ENCODE assay signal across 1 cellular context in the genomic region with DNA sequence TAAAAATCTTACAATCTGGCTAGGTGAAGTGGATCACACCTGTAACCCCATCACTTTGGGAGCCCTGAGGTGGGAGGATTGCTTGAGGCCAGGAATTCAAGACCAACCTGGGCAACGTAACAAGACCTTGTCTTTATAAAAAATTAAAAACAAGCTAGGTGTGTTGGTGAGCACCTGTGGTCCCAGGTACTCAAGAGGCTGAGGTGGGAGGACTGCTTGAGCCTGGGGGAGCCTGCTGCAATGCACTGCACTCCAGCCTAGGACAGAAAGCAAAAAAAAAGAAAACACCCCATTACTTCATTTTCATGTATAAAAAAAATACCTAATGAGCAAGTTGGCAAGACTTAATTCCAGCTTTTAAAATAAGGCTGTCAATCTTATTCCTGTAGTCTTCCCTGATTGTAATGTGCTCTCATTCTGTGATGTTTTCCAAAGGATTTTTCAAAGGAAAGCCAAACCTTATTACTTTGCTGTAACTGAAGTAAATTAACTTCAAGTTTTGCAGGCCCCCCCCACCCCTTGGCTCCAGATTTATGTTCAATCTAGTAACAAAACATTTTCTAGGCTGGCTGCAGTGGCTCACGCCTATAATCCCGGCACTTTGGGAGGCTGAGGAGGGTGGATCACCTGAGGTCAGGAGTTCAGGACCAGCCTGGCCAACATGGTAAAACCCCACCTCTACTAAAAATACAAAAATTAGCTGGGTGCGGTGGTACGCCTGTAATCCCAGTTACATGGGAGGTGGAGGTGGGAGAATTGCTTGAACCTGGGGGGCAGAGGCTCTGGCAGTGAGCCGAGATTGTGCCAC.
A peak's percentile ranks its signal among the peaks of the same experiment; 100 is the strongest.
TF ChIP-seq lines count a peak whose summit lies in the region.

No MANE protein-coding gene starts in this region.

TF ChIP-seq in GM12878, 131 proteins besides CTCF, POLR2A, EP300 and RAD21:
- TF ChIP-seq, protein P1, sequence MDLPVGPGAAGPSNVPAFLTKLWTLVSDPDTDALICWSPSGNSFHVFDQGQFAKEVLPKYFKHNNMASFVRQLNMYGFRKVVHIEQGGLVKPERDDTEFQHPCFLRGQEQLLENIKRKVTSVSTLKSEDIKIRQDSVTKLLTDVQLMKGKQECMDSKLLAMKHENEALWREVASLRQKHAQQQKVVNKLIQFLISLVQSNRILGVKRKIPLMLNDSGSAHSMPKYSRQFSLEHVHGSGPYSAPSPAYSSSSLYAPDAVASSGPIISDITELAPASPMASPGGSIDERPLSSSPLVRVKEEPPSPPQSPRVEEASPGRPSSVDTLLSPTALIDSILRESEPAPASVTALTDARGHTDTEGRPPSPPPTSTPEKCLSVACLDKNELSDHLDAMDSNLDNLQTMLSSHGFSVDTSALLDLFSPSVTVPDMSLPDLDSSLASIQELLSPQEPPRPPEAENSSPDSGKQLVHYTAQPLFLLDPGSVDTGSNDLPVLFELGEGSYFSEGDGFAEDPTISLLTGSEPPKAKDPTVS (IDR thresholded peaks at IDR 0.05; ENCODE audit: low read depth, low read length), result no peak
- TF ChIP-seq, protein P2, sequence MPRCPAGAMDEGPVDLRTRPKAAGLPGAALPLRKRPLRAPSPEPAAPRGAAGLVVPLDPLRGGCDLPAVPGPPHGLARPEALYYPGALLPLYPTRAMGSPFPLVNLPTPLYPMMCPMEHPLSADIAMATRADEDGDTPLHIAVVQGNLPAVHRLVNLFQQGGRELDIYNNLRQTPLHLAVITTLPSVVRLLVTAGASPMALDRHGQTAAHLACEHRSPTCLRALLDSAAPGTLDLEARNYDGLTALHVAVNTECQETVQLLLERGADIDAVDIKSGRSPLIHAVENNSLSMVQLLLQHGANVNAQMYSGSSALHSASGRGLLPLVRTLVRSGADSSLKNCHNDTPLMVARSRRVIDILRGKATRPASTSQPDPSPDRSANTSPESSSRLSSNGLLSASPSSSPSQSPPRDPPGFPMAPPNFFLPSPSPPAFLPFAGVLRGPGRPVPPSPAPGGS (IDR thresholded peaks at IDR 0.05; ENCODE audit: borderline replicate concordance, insufficient read depth, low read depth, low read length, poor library complexity, severe bottlenecking), result no peak
- TF ChIP-seq WRNIP1 (IDR thresholded peaks at IDR 0.05; ENCODE audit: borderline replicate concordance, low read depth, low read length) (no peak), POLR2AphosphoS5 (IDR thresholded peaks at IDR 0.05; ENCODE audit: low read length) (peak; percentile 55; the same call in 1 of the 2 replicates), EZH2 (IDR thresholded peaks at IDR 0.05; ENCODE audit: borderline replicate concordance, control insufficient read depth, low read depth, low read length) (no peak), CBFB (IDR thresholded peaks at IDR 0.05; ENCODE audit: low read depth) (0 out of 2 replicates have a peak, but pooled peaks have one; percentile 22), PAX5 (IDR thresholded peaks at IDR 0.05; ENCODE audit: borderline replicate concordance, low read depth, low read length) (no peak), FOS (IDR thresholded peaks at IDR 0.05; ENCODE audit: borderline replicate concordance, extremely low read depth, insufficient read length) (no peak), SMAD5 (IDR thresholded peaks at IDR 0.05; ENCODE audit: low read depth) (0 out of 2 replicates have a peak, but pooled peaks have one; percentile 24), NR2C1 (IDR thresholded peaks at IDR 0.05) (no peak), ZBED1 (IDR thresholded peaks at IDR 0.05; ENCODE audit: borderline replicate concordance) (no peak), KLF5 (IDR thresholded peaks at IDR 0.05; ENCODE audit: partially characterized antibody) (no peak)
- TF ChIP-seq, protein P3, sequence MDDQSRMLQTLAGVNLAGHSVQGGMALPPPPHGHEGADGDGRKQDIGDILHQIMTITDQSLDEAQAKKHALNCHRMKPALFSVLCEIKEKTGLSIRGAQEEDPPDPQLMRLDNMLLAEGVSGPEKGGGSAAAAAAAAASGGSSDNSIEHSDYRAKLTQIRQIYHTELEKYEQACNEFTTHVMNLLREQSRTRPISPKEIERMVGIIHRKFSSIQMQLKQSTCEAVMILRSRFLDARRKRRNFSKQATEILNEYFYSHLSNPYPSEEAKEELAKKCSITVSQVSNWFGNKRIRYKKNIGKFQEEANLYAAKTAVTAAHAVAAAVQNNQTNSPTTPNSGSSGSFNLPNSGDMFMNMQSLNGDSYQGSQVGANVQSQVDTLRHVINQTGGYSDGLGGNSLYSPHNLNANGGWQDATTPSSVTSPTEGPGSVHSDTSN (IDR thresholded peaks at IDR 0.05; ENCODE audit: insufficient replicate concordance, low read depth, low read length), result no peak
- TF ChIP-seq, protein P4, sequence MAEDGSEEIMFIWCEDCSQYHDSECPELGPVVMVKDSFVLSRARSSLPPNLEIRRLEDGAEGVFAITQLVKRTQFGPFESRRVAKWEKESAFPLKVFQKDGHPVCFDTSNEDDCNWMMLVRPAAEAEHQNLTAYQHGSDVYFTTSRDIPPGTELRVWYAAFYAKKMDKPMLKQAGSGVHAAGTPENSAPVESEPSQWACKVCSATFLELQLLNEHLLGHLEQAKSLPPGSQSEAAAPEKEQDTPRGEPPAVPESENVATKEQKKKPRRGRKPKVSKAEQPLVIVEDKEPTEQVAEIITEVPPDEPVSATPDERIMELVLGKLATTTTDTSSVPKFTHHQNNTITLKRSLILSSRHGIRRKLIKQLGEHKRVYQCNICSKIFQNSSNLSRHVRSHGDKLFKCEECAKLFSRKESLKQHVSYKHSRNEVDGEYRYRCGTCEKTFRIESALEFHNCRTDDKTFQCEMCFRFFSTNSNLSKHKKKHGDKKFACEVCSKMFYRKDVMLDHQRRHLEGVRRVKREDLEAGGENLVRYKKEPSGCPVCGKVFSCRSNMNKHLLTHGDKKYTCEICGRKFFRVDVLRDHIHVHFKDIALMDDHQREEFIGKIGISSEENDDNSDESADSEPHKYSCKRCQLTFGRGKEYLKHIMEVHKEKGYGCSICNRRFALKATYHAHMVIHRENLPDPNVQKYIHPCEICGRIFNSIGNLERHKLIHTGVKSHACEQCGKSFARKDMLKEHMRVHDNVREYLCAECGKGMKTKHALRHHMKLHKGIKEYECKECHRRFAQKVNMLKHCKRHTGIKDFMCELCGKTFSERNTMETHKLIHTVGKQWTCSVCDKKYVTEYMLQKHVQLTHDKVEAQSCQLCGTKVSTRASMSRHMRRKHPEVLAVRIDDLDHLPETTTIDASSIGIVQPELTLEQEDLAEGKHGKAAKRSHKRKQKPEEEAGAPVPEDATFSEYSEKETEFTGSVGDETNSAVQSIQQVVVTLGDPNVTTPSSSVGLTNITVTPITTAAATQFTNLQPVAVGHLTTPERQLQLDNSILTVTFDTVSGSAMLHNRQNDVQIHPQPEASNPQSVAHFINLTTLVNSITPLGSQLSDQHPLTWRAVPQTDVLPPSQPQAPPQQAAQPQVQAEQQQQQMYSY (CRISPR knock-in tag; IDR thresholded peaks at IDR 0.05), result no peak
- TF ChIP-seq, protein P5, sequence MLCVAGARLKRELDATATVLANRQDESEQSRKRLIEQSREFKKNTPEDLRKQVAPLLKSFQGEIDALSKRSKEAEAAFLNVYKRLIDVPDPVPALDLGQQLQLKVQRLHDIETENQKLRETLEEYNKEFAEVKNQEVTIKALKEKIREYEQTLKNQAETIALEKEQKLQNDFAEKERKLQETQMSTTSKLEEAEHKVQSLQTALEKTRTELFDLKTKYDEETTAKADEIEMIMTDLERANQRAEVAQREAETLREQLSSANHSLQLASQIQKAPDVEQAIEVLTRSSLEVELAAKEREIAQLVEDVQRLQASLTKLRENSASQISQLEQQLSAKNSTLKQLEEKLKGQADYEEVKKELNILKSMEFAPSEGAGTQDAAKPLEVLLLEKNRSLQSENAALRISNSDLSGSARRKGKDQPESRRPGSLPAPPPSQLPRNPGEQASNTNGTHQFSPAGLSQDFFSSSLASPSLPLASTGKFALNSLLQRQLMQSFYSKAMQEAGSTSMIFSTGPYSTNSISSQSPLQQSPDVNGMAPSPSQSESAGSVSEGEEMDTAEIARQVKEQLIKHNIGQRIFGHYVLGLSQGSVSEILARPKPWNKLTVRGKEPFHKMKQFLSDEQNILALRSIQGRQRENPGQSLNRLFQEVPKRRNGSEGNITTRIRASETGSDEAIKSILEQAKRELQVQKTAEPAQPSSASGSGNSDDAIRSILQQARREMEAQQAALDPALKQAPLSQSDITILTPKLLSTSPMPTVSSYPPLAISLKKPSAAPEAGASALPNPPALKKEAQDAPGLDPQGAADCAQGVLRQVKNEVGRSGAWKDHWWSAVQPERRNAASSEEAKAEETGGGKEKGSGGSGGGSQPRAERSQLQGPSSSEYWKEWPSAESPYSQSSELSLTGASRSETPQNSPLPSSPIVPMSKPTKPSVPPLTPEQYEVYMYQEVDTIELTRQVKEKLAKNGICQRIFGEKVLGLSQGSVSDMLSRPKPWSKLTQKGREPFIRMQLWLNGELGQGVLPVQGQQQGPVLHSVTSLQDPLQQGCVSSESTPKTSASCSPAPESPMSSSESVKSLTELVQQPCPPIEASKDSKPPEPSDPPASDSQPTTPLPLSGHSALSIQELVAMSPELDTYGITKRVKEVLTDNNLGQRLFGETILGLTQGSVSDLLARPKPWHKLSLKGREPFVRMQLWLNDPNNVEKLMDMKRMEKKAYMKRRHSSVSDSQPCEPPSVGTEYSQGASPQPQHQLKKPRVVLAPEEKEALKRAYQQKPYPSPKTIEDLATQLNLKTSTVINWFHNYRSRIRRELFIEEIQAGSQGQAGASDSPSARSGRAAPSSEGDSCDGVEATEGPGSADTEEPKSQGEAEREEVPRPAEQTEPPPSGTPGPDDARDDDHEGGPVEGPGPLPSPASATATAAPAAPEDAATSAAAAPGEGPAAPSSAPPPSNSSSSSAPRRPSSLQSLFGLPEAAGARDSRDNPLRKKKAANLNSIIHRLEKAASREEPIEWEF (IDR thresholded peaks at IDR 0.05; ENCODE audit: insufficient replicate concordance, low read depth, low read length), result no peak
- TF ChIP-seq, protein P6, sequence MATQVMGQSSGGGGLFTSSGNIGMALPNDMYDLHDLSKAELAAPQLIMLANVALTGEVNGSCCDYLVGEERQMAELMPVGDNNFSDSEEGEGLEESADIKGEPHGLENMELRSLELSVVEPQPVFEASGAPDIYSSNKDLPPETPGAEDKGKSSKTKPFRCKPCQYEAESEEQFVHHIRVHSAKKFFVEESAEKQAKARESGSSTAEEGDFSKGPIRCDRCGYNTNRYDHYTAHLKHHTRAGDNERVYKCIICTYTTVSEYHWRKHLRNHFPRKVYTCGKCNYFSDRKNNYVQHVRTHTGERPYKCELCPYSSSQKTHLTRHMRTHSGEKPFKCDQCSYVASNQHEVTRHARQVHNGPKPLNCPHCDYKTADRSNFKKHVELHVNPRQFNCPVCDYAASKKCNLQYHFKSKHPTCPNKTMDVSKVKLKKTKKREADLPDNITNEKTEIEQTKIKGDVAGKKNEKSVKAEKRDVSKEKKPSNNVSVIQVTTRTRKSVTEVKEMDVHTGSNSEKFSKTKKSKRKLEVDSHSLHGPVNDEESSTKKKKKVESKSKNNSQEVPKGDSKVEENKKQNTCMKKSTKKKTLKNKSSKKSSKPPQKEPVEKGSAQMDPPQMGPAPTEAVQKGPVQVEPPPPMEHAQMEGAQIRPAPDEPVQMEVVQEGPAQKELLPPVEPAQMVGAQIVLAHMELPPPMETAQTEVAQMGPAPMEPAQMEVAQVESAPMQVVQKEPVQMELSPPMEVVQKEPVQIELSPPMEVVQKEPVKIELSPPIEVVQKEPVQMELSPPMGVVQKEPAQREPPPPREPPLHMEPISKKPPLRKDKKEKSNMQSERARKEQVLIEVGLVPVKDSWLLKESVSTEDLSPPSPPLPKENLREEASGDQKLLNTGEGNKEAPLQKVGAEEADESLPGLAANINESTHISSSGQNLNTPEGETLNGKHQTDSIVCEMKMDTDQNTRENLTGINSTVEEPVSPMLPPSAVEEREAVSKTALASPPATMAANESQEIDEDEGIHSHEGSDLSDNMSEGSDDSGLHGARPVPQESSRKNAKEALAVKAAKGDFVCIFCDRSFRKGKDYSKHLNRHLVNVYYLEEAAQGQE (IDR thresholded peaks at IDR 0.05; ENCODE audit: low read depth, low read length), result no peak
- TF ChIP-seq, protein P7, sequence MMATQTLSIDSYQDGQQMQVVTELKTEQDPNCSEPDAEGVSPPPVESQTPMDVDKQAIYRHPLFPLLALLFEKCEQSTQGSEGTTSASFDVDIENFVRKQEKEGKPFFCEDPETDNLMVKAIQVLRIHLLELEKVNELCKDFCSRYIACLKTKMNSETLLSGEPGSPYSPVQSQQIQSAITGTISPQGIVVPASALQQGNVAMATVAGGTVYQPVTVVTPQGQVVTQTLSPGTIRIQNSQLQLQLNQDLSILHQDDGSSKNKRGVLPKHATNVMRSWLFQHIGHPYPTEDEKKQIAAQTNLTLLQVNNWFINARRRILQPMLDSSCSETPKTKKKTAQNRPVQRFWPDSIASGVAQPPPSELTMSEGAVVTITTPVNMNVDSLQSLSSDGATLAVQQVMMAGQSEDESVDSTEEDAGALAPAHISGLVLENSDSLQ (IDR thresholded peaks at IDR 0.05), result 0 out of 2 replicates have a peak, but pooled peaks have one; percentile 21
- TF ChIP-seq, protein P8, sequence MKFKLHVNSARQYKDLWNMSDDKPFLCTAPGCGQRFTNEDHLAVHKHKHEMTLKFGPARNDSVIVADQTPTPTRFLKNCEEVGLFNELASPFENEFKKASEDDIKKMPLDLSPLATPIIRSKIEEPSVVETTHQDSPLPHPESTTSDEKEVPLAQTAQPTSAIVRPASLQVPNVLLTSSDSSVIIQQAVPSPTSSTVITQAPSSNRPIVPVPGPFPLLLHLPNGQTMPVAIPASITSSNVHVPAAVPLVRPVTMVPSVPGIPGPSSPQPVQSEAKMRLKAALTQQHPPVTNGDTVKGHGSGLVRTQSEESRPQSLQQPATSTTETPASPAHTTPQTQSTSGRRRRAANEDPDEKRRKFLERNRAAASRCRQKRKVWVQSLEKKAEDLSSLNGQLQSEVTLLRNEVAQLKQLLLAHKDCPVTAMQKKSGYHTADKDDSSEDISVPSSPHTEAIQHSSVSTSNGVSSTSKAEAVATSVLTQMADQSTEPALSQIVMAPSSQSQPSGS (IDR thresholded peaks at IDR 0.05; ENCODE audit: low read length), result peak; percentile 17
